ENCODE assay signal across 1 cellular context in the genomic region with DNA sequence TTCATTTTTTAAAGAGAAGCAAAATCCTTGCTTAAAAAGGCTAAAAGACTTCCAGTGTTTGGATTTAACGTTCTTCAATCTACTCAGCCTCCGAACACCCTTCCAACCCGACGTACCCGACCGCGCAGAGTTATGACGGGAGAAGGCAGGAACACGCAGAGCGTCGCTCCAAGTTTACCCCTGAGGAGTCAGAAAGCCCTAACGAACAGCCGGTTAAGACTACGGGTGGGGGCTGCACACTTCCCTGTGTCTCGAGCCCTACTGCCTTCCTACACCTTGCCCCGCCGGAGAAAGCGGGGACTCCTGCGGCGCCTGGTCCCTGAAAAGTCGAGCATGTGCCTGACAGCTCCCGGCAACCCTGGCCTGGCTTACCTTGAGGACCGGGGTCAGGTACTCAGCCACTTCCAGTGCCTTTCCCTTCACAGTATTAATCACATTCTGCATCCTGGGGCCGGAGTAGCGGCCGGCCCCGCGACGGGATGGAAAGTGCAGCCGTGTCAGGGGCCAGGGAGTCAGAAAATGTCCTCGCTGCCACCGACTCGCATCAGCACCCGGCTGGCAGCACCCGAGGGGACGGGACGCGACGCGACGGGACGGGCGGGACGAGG.
TF ChIP-seq lines count a peak whose summit lies in the region.

No MANE protein-coding gene starts in this region.

TF ChIP-seq in HepG2, 621 proteins besides CTCF, POLR2A, EP300 and RAD21 (continued from another document and continues in another):
- TF ChIP-seq, protein P1, sequence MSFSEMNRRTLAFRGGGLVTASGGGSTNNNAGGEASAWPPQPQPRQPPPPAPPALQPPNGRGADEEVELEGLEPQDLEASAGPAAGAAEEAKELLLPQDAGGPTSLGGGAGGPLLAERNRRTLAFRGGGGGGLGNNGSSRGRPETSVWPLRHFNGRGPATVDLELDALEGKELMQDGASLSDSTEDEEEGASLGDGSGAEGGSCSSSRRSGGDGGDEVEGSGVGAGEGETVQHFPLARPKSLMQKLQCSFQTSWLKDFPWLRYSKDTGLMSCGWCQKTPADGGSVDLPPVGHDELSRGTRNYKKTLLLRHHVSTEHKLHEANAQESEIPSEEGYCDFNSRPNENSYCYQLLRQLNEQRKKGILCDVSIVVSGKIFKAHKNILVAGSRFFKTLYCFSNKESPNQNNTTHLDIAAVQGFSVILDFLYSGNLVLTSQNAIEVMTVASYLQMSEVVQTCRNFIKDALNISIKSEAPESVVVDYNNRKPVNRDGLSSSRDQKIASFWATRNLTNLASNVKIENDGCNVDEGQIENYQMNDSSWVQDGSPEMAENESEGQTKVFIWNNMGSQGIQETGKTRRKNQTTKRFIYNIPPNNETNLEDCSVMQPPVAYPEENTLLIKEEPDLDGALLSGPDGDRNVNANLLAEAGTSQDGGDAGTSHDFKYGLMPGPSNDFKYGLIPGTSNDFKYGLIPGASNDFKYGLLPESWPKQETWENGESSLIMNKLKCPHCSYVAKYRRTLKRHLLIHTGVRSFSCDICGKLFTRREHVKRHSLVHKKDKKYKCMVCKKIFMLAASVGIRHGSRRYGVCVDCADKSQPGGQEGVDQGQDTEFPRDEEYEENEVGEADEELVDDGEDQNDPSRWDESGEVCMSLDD (CRISPR knock-in tag; IDR thresholded peaks at IDR 0.05; ENCODE audit: borderline replicate concordance), result no peak
- 0 out of 2 replicates have a peak, but pooled peaks have one; percentile 18 for TF ChIP-seq MAZ (IDR thresholded peaks at IDR 0.05; ENCODE audit: borderline replicate concordance, low read depth, low read length)
- TF ChIP-seq MAZ (CRISPR knock-in tag; IDR thresholded peaks at IDR 0.05; ENCODE audit: low read depth), result no peak
- peak; percentile 10; the same call in 1 of the 2 replicates for TF ChIP-seq ZNF598 (CRISPR knock-in tag; IDR thresholded peaks at IDR 0.05; ENCODE audit: borderline replicate concordance)
- TF ChIP-seq REL (CRISPR knock-in tag; conservative IDR thresholded peaks at IDR 0.05), result 0 out of 2 replicates have a peak, but pooled peaks have one; percentile 65
- peak; percentile 80; the same call in 1 of the 2 replicates for TF ChIP-seq ZC3H13 (CRISPR knock-in tag; IDR thresholded peaks at IDR 0.05)
- TF ChIP-seq, protein P2, sequence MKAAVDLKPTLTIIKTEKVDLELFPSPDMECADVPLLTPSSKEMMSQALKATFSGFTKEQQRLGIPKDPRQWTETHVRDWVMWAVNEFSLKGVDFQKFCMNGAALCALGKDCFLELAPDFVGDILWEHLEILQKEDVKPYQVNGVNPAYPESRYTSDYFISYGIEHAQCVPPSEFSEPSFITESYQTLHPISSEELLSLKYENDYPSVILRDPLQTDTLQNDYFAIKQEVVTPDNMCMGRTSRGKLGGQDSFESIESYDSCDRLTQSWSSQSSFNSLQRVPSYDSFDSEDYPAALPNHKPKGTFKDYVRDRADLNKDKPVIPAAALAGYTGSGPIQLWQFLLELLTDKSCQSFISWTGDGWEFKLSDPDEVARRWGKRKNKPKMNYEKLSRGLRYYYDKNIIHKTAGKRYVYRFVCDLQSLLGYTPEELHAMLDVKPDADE (CRISPR knock-in tag; IDR thresholded peaks at IDR 0.05), result 0 out of 2 replicates have a peak, but pooled peaks have one; percentile 79
- TF ChIP-seq MAF1 (CRISPR knock-in tag; IDR thresholded peaks at IDR 0.05; ENCODE audit: borderline replicate concordance), result 0 out of 2 replicates have a peak, but pooled peaks have one; percentile 10
- peak; percentile 34; the same call in 1 of the 2 replicates for TF ChIP-seq NKX3-1 (CRISPR knock-in tag; IDR thresholded peaks at IDR 0.05)
- peak; percentile 12 for TF ChIP-seq MED8 (CRISPR knock-in tag; IDR thresholded peaks at IDR 0.05; ENCODE audit: insufficient replicate concordance)
- TF ChIP-seq ZSCAN20 (CRISPR knock-in tag; IDR thresholded peaks at IDR 0.05; ENCODE audit: borderline replicate concordance), result peak; percentile 65; the same call in 1 of the 2 replicates
- TF ChIP-seq ZNF256 (CRISPR knock-in tag; conservative IDR thresholded peaks at IDR 0.05), result 0 out of 2 replicates have a peak, but pooled peaks have one; percentile 16
- TF ChIP-seq, protein P3, sequence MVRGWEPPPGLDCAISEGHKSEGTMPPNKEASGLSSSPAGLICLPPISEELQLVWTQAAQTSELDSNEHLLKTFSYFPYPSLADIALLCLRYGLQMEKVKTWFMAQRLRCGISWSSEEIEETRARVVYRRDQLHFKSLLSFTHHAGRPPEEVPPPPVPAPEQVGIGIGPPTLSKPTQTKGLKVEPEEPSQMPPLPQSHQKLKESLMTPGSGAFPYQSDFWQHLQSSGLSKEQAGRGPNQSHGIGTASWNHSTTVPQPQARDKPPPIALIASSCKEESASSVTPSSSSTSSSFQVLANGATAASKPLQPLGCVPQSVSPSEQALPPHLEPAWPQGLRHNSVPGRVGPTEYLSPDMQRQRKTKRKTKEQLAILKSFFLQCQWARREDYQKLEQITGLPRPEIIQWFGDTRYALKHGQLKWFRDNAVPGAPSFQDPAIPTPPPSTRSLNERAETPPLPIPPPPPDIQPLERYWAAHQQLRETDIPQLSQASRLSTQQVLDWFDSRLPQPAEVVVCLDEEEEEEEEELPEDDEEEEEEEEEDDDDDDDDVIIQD (CRISPR knock-in tag; IDR thresholded peaks at IDR 0.05; ENCODE audit: low read depth), result 0 out of 2 replicates have a peak, but pooled peaks have one; percentile 13
- no peak for TF ChIP-seq KLF16 (CRISPR knock-in tag; IDR thresholded peaks at IDR 0.05)
- 0 out of 2 replicates have a peak, but pooled peaks have one; percentile 43 for TF ChIP-seq ZFP90 (CRISPR knock-in tag; IDR thresholded peaks at IDR 0.05; ENCODE audit: borderline replicate concordance)
- TF ChIP-seq SIN3B (IDR thresholded peaks at IDR 0.05; ENCODE audit: low read length), result 0 out of 2 replicates have a peak, but pooled peaks have one; percentile 24
- TF ChIP-seq, protein P4, sequence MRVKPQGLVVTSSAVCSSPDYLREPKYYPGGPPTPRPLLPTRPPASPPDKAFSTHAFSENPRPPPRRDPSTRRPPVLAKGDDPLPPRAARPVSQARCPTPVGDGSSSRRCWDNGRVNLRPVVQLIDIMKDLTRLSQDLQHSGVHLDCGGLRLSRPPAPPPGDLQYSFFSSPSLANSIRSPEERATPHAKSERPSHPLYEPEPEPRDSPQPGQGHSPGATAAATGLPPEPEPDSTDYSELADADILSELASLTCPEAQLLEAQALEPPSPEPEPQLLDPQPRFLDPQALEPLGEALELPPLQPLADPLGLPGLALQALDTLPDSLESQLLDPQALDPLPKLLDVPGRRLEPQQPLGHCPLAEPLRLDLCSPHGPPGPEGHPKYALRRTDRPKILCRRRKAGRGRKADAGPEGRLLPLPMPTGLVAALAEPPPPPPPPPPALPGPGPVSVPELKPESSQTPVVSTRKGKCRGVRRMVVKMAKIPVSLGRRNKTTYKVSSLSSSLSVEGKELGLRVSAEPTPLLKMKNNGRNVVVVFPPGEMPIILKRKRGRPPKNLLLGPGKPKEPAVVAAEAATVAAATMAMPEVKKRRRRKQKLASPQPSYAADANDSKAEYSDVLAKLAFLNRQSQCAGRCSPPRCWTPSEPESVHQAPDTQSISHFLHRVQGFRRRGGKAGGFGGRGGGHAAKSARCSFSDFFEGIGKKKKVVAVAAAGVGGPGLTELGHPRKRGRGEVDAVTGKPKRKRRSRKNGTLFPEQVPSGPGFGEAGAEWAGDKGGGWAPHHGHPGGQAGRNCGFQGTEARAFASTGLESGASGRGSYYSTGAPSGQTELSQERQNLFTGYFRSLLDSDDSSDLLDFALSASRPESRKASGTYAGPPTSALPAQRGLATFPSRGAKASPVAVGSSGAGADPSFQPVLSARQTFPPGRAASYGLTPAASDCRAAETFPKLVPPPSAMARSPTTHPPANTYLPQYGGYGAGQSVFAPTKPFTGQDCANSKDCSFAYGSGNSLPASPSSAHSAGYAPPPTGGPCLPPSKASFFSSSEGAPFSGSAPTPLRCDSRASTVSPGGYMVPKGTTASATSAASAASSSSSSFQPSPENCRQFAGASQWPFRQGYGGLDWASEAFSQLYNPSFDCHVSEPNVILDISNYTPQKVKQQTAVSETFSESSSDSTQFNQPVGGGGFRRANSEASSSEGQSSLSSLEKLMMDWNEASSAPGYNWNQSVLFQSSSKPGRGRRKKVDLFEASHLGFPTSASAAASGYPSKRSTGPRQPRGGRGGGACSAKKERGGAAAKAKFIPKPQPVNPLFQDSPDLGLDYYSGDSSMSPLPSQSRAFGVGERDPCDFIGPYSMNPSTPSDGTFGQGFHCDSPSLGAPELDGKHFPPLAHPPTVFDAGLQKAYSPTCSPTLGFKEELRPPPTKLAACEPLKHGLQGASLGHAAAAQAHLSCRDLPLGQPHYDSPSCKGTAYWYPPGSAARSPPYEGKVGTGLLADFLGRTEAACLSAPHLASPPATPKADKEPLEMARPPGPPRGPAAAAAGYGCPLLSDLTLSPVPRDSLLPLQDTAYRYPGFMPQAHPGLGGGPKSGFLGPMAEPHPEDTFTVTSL (CRISPR knock-in tag; IDR thresholded peaks at IDR 0.05; ENCODE audit: borderline replicate concordance), result 0 out of 2 replicates have a peak, but pooled peaks have one; percentile 11
- TF ChIP-seq, protein P5, sequence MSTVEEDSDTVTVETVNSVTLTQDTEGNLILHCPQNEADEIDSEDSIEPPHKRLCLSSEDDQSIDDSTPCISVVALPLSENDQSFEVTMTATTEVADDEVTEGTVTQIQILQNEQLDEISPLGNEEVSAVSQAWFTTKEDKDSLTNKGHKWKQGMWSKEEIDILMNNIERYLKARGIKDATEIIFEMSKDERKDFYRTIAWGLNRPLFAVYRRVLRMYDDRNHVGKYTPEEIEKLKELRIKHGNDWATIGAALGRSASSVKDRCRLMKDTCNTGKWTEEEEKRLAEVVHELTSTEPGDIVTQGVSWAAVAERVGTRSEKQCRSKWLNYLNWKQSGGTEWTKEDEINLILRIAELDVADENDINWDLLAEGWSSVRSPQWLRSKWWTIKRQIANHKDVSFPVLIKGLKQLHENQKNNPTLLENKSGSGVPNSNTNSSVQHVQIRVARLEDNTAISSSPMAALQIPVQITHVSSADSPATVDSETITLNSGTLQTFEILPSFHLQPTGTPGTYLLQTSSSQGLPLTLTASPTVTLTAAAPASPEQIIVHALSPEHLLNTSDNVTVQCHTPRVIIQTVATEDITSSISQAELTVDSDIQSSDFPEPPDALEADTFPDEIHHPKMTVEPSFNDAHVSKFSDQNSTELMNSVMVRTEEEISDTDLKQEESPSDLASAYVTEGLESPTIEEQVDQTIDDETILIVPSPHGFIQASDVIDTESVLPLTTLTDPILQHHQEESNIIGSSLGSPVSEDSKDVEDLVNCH (CRISPR knock-in tag; IDR thresholded peaks at IDR 0.05), result no peak
- TF ChIP-seq PHF21A (CRISPR knock-in tag; IDR thresholded peaks at IDR 0.05), result no peak
- TF ChIP-seq ZFY (CRISPR knock-in tag; IDR thresholded peaks at IDR 0.05), result peak; percentile 64; the same call in 1 of the 2 replicates
- TF ChIP-seq, protein P6, sequence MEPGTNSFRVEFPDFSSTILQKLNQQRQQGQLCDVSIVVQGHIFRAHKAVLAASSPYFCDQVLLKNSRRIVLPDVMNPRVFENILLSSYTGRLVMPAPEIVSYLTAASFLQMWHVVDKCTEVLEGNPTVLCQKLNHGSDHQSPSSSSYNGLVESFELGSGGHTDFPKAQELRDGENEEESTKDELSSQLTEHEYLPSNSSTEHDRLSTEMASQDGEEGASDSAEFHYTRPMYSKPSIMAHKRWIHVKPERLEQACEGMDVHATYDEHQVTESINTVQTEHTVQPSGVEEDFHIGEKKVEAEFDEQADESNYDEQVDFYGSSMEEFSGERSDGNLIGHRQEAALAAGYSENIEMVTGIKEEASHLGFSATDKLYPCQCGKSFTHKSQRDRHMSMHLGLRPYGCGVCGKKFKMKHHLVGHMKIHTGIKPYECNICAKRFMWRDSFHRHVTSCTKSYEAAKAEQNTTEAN (CRISPR knock-in tag; conservative IDR thresholded peaks at IDR 0.05), result 0 out of 2 replicates have a peak, but pooled peaks have one; percentile 17
- TF ChIP-seq, protein P7, sequence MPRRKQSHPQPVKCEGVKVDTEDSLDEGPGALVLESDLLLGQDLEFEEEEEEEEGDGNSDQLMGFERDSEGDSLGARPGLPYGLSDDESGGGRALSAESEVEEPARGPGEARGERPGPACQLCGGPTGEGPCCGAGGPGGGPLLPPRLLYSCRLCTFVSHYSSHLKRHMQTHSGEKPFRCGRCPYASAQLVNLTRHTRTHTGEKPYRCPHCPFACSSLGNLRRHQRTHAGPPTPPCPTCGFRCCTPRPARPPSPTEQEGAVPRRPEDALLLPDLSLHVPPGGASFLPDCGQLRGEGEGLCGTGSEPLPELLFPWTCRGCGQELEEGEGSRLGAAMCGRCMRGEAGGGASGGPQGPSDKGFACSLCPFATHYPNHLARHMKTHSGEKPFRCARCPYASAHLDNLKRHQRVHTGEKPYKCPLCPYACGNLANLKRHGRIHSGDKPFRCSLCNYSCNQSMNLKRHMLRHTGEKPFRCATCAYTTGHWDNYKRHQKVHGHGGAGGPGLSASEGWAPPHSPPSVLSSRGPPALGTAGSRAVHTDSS (CRISPR knock-in tag; conservative IDR thresholded peaks at IDR 0.05), result no peak
- peak; percentile 63; the same call in 1 of the 2 replicates for TF ChIP-seq KLF12 (CRISPR knock-in tag; IDR thresholded peaks at IDR 0.05; ENCODE audit: borderline replicate concordance)
- TF ChIP-seq CREM (IDR thresholded peaks at IDR 0.05), result peak; percentile 88
- 0 out of 2 replicates have a peak, but pooled peaks have one; percentile 44 for TF ChIP-seq CREM (CRISPR knock-in tag; IDR thresholded peaks at IDR 0.05)
- TF ChIP-seq ZFP82 (CRISPR knock-in tag; IDR thresholded peaks at IDR 0.05; ENCODE audit: borderline replicate concordance), result 0 out of 2 replicates have a peak, but pooled peaks have one; percentile 52
- TF ChIP-seq HNRNPH1 (optimal IDR thresholded peaks at IDR 0.05; ENCODE audit: low read depth, low read length), result no peak
- TF ChIP-seq, protein P8, sequence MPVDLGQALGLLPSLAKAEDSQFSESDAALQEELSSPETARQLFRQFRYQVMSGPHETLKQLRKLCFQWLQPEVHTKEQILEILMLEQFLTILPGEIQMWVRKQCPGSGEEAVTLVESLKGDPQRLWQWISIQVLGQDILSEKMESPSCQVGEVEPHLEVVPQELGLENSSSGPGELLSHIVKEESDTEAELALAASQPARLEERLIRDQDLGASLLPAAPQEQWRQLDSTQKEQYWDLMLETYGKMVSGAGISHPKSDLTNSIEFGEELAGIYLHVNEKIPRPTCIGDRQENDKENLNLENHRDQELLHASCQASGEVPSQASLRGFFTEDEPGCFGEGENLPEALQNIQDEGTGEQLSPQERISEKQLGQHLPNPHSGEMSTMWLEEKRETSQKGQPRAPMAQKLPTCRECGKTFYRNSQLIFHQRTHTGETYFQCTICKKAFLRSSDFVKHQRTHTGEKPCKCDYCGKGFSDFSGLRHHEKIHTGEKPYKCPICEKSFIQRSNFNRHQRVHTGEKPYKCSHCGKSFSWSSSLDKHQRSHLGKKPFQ (CRISPR knock-in tag; IDR thresholded peaks at IDR 0.05; ENCODE audit: insufficient replicate concordance), result peak; percentile 26
- TF ChIP-seq ZNF337 (CRISPR knock-in tag; IDR thresholded peaks at IDR 0.05; ENCODE audit: borderline replicate concordance, low read depth), result 0 out of 2 replicates have a peak, but pooled peaks have one; percentile 8
- peak; percentile 53; the same call in 1 of the 2 replicates for TF ChIP-seq BRD4 (CRISPR knock-in tag; IDR thresholded peaks at IDR 0.05)
- peak; percentile 81 for TF ChIP-seq GATAD1 (CRISPR knock-in tag; IDR thresholded peaks at IDR 0.05)
- TF ChIP-seq ASH2L (IDR thresholded peaks at IDR 0.05; ENCODE audit: insufficient read length, low read depth, low read length), result peak; percentile 80
